25 cellular contexts compared by ENCODE assay signal in genomic region chr13:42860485-42860884, GRCh38.
"Had no signal": no experiment of that assay in that cellular context is flagged by ENCODE, and none has a peak within 500 bp of the region (broad histone marks: within the 10 kb centered on the region; RNA-seq: fewer than 3 reads in every experiment).

No MANE protein-coding gene starts in this region.

- H3K27ac ChIP-seq: left lung, lower lobe of right lung, ovary, right atrium auricular region, right lobe of liver, tibial nerve, uterus had no signal

- H3K4me1 ChIP-seq: left lung, lower lobe of right lung, right lobe of liver, tibial nerve, uterus had no signal

- H3K36me3 ChIP-seq: left lung, lower lobe of right lung, ovary, right atrium auricular region, right lobe of liver, tibial nerve, uterus had no signal

- FAIRE-seq: kidney had no signal

- H3K27me3 ChIP-seq: left lung, ovary, right atrium auricular region, right lobe of liver, tibial nerve, uterus had no signal

- H3K4me3 ChIP-seq: left lung, lower lobe of right lung, ovary, right atrium auricular region, right lobe of liver, smooth muscle cell, tibial nerve, uterus had no signal

- H3K9me3 ChIP-seq: left lung, lower lobe of right lung, ovary, right atrium auricular region, right lobe of liver, tibial nerve, uterus had no signal

- DNase-seq: hippocampal formation; immature natural killer cell; kidney; left colon; left lung; lower lobe of right lung; mammary epithelial cell; mesenchymal stem cell; naive B cell; natural killer cell; nephron progenitor cell; ovary; right lobe of liver; stimulated activated CD4-positive, alpha-beta T cell treated with anti-CD3 and anti-CD28 coated beads, Interleukin-1b, Interleukin-23, amount 100 ng/mL, for 48 hours; stimulated activated CD4-positive, alpha-beta T cell treated with anti-CD3 and anti-CD28 coated beads, Interleukin-2, amount 100 ng/mL, for 48 hours; stimulated activated CD4-positive, alpha-beta T cell treated with anti-CD3 and anti-CD28 coated beads, Interleukin-4, amount 100 ng/mL, for 4 hours; stimulated activated CD8-positive, alpha-beta memory T cell treated with anti-CD3 and anti-CD28 coated beads, Interleukin-4, amount 100 ng/mL, for 48 hours; stimulated activated naive CD4-positive, alpha-beta T cell treated with Interleukin-2 at 50 U/mL for 16 hours; stimulated activated naive CD8-positive, alpha-beta T cell treated with anti-CD3 and anti-CD28 coated beads, Interleukin-15, amount 100 ng/mL, for 72 hours; substantia nigra; uterus had no signal

- ATAC-seq: left colon; left lung; lower lobe of right lung; natural killer cell; stimulated activated memory B cell treated with anti-CD40 and anti-IgM and Interleukin-4, amounts not matched to agents 10 μg/mL and 1 μg/mL and 100 μg/mL, for 72 hours; stimulated activated naive CD8-positive, alpha-beta T cell treated with anti-CD3 and anti-CD28 coated beads, Interleukin-15, amount 100 ng/mL, for 72 hours had no signal

- H3K4me2 ChIP-seq: smooth muscle cell had no signal
